In the genomic region with DNA sequence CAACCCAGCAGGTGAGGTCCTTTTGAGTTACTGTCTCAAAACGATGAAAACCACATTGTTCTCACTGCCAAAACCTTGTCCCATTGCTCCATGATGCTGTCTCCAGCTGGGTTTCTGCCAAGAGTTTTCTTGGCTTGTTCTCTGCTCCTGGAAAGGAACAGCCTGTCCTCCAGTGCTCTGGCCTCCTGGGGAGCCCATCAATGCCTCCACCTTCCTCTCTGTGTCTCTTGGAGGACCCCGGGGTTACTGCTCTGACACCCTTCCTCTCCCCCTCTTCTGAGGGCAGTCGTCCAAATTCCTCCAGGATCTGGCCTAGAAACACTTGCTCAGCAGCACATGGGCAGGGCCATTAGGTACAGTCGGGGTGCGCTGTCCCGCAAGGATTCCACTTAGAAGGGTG, we compare ENCODE assay signal across 13 cellular contexts.
A peak's percentile ranks its signal among the peaks of the same experiment; 100 is the strongest.
DNase-seq lines count a peak whose midpoint lies in the region; ATAC-seq lines count a peak whose summit lies in the region.
"Had no signal": no experiment of that assay in that cellular context is flagged by ENCODE, and none has a peak within 500 bp of the region (broad histone marks: within the 10 kb centered on the region; RNA-seq: fewer than 3 reads in every experiment).

No MANE protein-coding gene starts in this region.

- no peak overlapping the region for H3K4me3 ChIP-seq in aorta (ENCODE audit: low read length in 2 of 2)

- no peaks in the 10 kb centered on the region for H3K36me3 ChIP-seq in aorta (ENCODE audit: control insufficient read depth in 1 of 2, insufficient read depth in 2 of 2, low read length in 1 of 2)

- ATAC-seq in Right ventricle myocardium inferior = peak; percentile 96
- ATAC-seq in aorta (ENCODE audit: low FRiP score) = peak; percentile 76
- ATAC-seq in GM18511 (IDR thresholded peaks at IDR 0.05; ENCODE audit: unreplicated experiment) = no peak
- ATAC-seq in HG03460 (IDR thresholded peaks at IDR 0.05; ENCODE audit: unreplicated experiment) = no peak
- ATAC-seq: activated CD4-positive, CD25-positive, alpha-beta regulatory T cell treated with anti-CD3 and anti-CD28 coated beads, Interleukin-2, amount 50 U/mL, for 24 hours; stimulated activated naive CD8-positive, alpha-beta T cell treated with anti-CD3 and anti-CD28 coated beads, Interleukin-15, amount 100 ng/mL, for 72 hours had no signal

- H3K9me3 ChIP-seq in aorta (ENCODE audit: control insufficient read depth, low read length) = no peaks in the 10 kb centered on the region

- no peaks in the 10 kb centered on the region for H3K27me3 ChIP-seq in aorta (ENCODE audit: control insufficient read depth in 1 of 2, insufficient read depth in 2 of 2, low read length in 1 of 2)

- intact Hi-C loops in Right ventricle myocardium inferior (cut with DNase I) (loop anchor here (2.0 kb wide), 1 partner anchor 62 kb away; no protein-coding TSS in a partner anchor), cardiac septum (cut with DNase I) (no loop called here), head of caudate nucleus (cut with DNase I) (no loop called here), aorta (cut with DNase I) (no loop called here)

- DNase-seq in Right ventricle myocardium inferior (ENCODE audit: missing footprints) (peak; percentile 85), cardiac septum (ENCODE audit: low spot score) (no peak), head of caudate nucleus (peak in 41 of 42 donors; percentile 5 to 78 (median 45)), nucleus accumbens (lab: John Stamatoyannopoulos, UW) (peak in 48 of 56 donors; percentile 6 to 81 (median 39)), aorta (no peak), HUDEP-2 (lab: John Stamatoyannopoulos, UW; ENCODE audit: unreplicated experiment in 76 of 76) (no peak)
- DNase-seq: NCI-H510A; SHP77 treated with DMSO at 0.1 percent for 48 hours; stimulated activated CD4-positive, alpha-beta T cell treated with anti-CD3 and anti-CD28 coated beads, Interleukin-1b, Interleukin-23, amount 100 ng/mL, for 48 hours; stimulated activated naive CD8-positive, alpha-beta T cell treated with anti-CD3 and anti-CD28 coated beads, Interleukin-15, amount 100 ng/mL, for 72 hours had no signal

- H3K27ac ChIP-seq in aorta (ENCODE audit: low read depth in 1 of 2, low read length in 2 of 2) = no peak overlapping the region

- H3K4me1 ChIP-seq in aorta (ENCODE audit: control insufficient read depth in 1 of 2, insufficient read depth in 2 of 2, low read length in 2 of 2) = no peaks in the 10 kb centered on the region

- 4 to 19% methylated on average over 6 of the region's 6 CpGs for WGBS in aorta, 2 donors

Comparison
In these comparisons a context has a peak if more than half of its experiments do, and no peak if none do; other contexts are left out.
1. DNase-seq: peak in Right ventricle myocardium inferior (single experiment), head of caudate nucleus (41 of 42) and nucleus accumbens (48 of 56); none in cardiac septum (single experiment), aorta (0 of 2) and HUDEP-2 (0 of 76).
2. ATAC-seq: peak in Right ventricle myocardium inferior (single experiment) and aorta (single experiment); none in GM18511 (single experiment) and HG03460 (single experiment).